Comparison of ENCODE assay signal across 8 cellular contexts in genomic region chr17:59964455-59965328, GRCh38. TPM values are rescaled to one million over a fixed set of nuclear protein-coding genes. Genes with fewer than 3 reads are reported as not detected.
DNase-seq lines count a peak whose midpoint lies in the region; TF ChIP-seq lines count a peak whose summit lies in the region.

RNFT1 (minus strand) TSS chr17:59964740; CDS start chr17:59964663, 77 bp downstream.

- H3K36me3 ChIP-seq in testis (ENCODE audit: low read depth, missing control alignments): no peaks in the 10 kb centered on the region

- H3K27me3 ChIP-seq in testis: no peaks in the 10 kb centered on the region

- H3K4me1 ChIP-seq in testis: peaks cover 16% of the 10 kb centered on the region

- no peaks in the 10 kb centered on the region for H3K9me3 ChIP-seq in testis

- TF ChIP-seq CTCF in osteocyte (IDR thresholded peaks at IDR 0.05) (no peak), testis (IDR thresholded peaks at IDR 0.05) (no peak)

- no peaks in the 10 kb centered on the region for H3K9me3 Mint-ChIP-seq in osteocyte (ENCODE audit: unreplicated experiment)

- peak within 1 kb of the TSS; percentile 82 to 90 for H3K4me3 ChIP-seq in testis

- peak within 1 kb of the TSS; percentile 94 to 95 for H3K27ac ChIP-seq in testis

- TF ChIP-seq POLR2A in testis (IDR thresholded peaks at IDR 0.05): peak; percentile 48

- in situ Hi-C loops in G401 (cut with HindIII; ENCODE audit: low sequenced_read_pairs): no loop called here

- H3K4me1 Mint-ChIP-seq in osteocyte (ENCODE audit: unreplicated experiment): peaks cover 19% of the 10 kb centered on the region

- POLR2A ChIA-PET in HEK293T (lab: Yijun Ruan, JAX): interaction anchor here (0.5 to 1.4 kb wide), 13 partner anchors 8 to 258 kb away, joined by 3 to 6 read pairs (median 3); partner anchors contain the start of genes HEATR6, PTRH2, RPS6KB1 and VMP1

- intact Hi-C loops in head of caudate nucleus (cut with DNase I) (no loop called here), testis (cut with DNase I; ENCODE audit: low total_unique reads) (no loop called here)

- whole genome bisulfite sequencing in testis, 2 donors: 2 to 3% methylated on average over 42 to 59 of the region's 67 CpGs

- H3K27ac Mint-ChIP-seq in osteocyte (ENCODE audit: unreplicated experiment): peak within 1 kb of the TSS; percentile 97

- CTCF ChIA-PET in HEK293T (lab: Yijun Ruan, JAX): interaction anchor here (0.6 to 0.9 kb wide), 2 partner anchors 9 to 185 kb away, joined by 3 read pairs; partner anchors contain the start of gene CA4

- peak; percentile 88 for DNase-seq in G401 (ENCODE audit: low spot score)
- DNase-seq in HEK293T (ENCODE audit: extremely low spot score): peak; percentile 92
- DNase-seq in NCI-H1092 treated with DMSO at 0.1 percent for 48 hours (lab: John Stamatoyannopoulos, UW): peak; percentile 70
- peak; percentile 23 to 78 for DNase-seq in SW 1271 (lab: John Stamatoyannopoulos, UW)
- DNase-seq in activated naive CD8-positive, alpha-beta T cell treated with anti-CD3 and anti-CD28 coated beads, Interleukin-2, amount 50 U/mL, for 16 hours (ENCODE audit: low read depth, low spot score): peak; percentile 85
- peak; percentile 72 to 98 (median 93) for DNase-seq in head of caudate nucleus
- peak; percentile 95 for DNase-seq in osteocyte (ENCODE audit: extremely low spot score, unreplicated experiment)
- peak; percentile 95 for DNase-seq in testis

- H3K4me3 Mint-ChIP-seq in osteocyte (ENCODE audit: unreplicated experiment): peak within 1 kb of the TSS; percentile 85

- no peaks in the 10 kb centered on the region for H3K27me3 Mint-ChIP-seq in osteocyte (ENCODE audit: unreplicated experiment)

- H3K36me3 Mint-ChIP-seq in osteocyte (ENCODE audit: unreplicated experiment): peaks cover 5% of the 10 kb centered on the region

TF ChIP-seq in HEK293T, 16 proteins besides CTCF, POLR2A, EP300 and RAD21:
- TF ChIP-seq L3MBTL2 (conservative IDR thresholded peaks at IDR 0.05) (peak; percentile 15), CTBP1 (IDR thresholded peaks at IDR 0.05; ENCODE audit: borderline replicate concordance) (no peak)

RNA-seq across cellular contexts. Expression of gene RNFT1, which starts in this region (rescaled TPM):
- total RNA-seq in G401 (2014; rRNA removed; shearing (Covaris generic)): 9.4 and 19.4 TPM in 2 replicates
- total RNA-seq in osteocyte: 26.8 and 27.0 TPM in 2 replicates
- total RNA-seq in testis: 10 to 100 TPM; 58.7 to 83.8 TPM
- polyA plus RNA-seq in testis (ENCODE audit: insufficient read depth, low read depth, low replicate concordance): 208 TPM

Comparison
In these comparisons a context has a peak if more than half of its experiments do, and no peak if none do; other contexts are left out.
1. Peak in every context shown above with its lines: DNase-seq, H3K4me3 ChIP-seq and H3K27ac ChIP-seq.